ENCODE assay signal across 18 cellular contexts in genomic region chr6:140590641-140591040, GRCh38.
DNase-seq lines count a peak whose midpoint lies in the region; ATAC-seq and TF ChIP-seq lines count a peak whose summit lies in the region.
"Had no signal": no experiment of that assay in that cellular context is flagged by ENCODE, and none has a peak within 500 bp of the region (broad histone marks: within the 10 kb centered on the region; RNA-seq: fewer than 3 reads in every experiment).

No MANE protein-coding gene starts in this region.

- no TSS peak for BruUV-seq in mammary epithelial cell (replicated peaks; lab: Mats Ljungman, UMichigan)

- intact Hi-C loops in mammary epithelial cell (cut with micrococcal nuclease): no loop called here
- intact Hi-C loops in gastrocnemius medialis (cut with DNase I; ENCODE audit: low total_unique reads): no loop called here
- intact Hi-C loops in posterior vena cava (cut with DNase I): no loop called here

- DNase-seq in ELR (ENCODE audit: low read depth): peak; percentile 50
- DNase-seq in M059J (ENCODE audit: low read depth): peak; percentile 58
- peak; percentile 14 for DNase-seq in mammary epithelial cell
- DNase-seq in fibroblast of villous mesenchyme (ENCODE audit: low read depth): peak; percentile 11
- no peak for DNase-seq in gastrocnemius medialis
- DNase-seq in posterior vena cava (ENCODE audit: low spot score): no peak
- no peak for DNase-seq in Peyer's patch
- DNase-seq: CD4-positive, CD25-positive, alpha-beta regulatory T cell; COR-L47; KG1; NCI-H1417 treated with DMSO at 0.1 percent for 48 hours; NCI-H187 treated with DMSO at 0.1 percent for 48 hours; NCI-H345; NCI-H524 treated with DMSO at 0.1 percent for 48 hours; PC-9 had no signal

- CTCF ChIA-PET in mammary epithelial cell (lab: Charles Lee; ENCODE audit: low non-redundant PET): no interaction called here

- no peaks in the 10 kb centered on the region for H4K20me1 ChIP-seq in mammary epithelial cell (ENCODE audit: insufficient read depth, low read length)

- H3K4me1 ChIP-seq in mammary epithelial cell (ENCODE audit: insufficient read depth, low read length) (no peaks in the 10 kb centered on the region), gastrocnemius medialis (no peaks in the 10 kb centered on the region), Peyer's patch (no peaks in the 10 kb centered on the region)
- H3K4me1 ChIP-seq: SJSA1 had no signal

- no peak overlapping the region for H3K4me2 ChIP-seq in mammary epithelial cell (ENCODE audit: insufficient read depth, low read depth, low read length)
- H3K4me2 ChIP-seq: PC-9 had no signal

- H3K27me3 ChIP-seq in mammary epithelial cell (ENCODE audit: insufficient read depth, low read length) (no peaks in the 10 kb centered on the region), gastrocnemius medialis (no peaks in the 10 kb centered on the region), Peyer's patch (no peaks in the 10 kb centered on the region)
- H3K27me3 ChIP-seq: SJSA1 had no signal

- no peaks in the 10 kb centered on the region for H3K79me2 ChIP-seq in mammary epithelial cell (ENCODE audit: insufficient read depth, low read length)

- no peak overlapping the region for H3K9ac ChIP-seq in mammary epithelial cell (ENCODE audit: insufficient read depth, low read length)

- in situ Hi-C loops in mammary epithelial cell (cut with MboI; ENCODE audit: low sequenced_read_pairs in 2 of 2) (no loop called here), gastrocnemius medialis (cut with MboI; ENCODE audit: low sequenced_read_pairs in 4 of 4) (no loop called here)

- dilution Hi-C loops in mammary epithelial cell (cut with HindIII; ENCODE audit: low sequenced_read_pairs): no loop called here

- H3K9me3 ChIP-seq in mammary epithelial cell (replicated peaks; ENCODE audit: insufficient read depth, low read length) (peaks cover 3% of the 10 kb centered on the region), gastrocnemius medialis (no peaks in the 10 kb centered on the region), Peyer's patch (no peaks in the 10 kb centered on the region)
- H3K9me3 ChIP-seq: SJSA1 had no signal

- no peak overlapping the region for H3K27ac ChIP-seq in mammary epithelial cell (ENCODE audit: insufficient read depth, low read depth, low read length)
- H3K27ac ChIP-seq in gastrocnemius medialis: no peak overlapping the region
- no peak overlapping the region for H3K27ac ChIP-seq in Peyer's patch
- H3K27ac ChIP-seq: PC-9, SJSA1 had no signal

- no peak overlapping the region for H3K4me3 ChIP-seq in mammary epithelial cell (replicated peaks in 1 of 3; ENCODE audit: insufficient read depth in 1 of 3, low read depth in 2 of 3, low read length in 3 of 3)
- H3K4me3 ChIP-seq in fibroblast of villous mesenchyme (ENCODE audit: low read depth, low read length): no peak overlapping the region
- no peak overlapping the region for H3K4me3 ChIP-seq in gastrocnemius medialis
- no peak overlapping the region for H3K4me3 ChIP-seq in Peyer's patch
- H3K4me3 ChIP-seq: PC-9, SJSA1 had no signal

- no peak overlapping the region for H2AFZ ChIP-seq in mammary epithelial cell (ENCODE audit: low read depth, low read length)
- H2AFZ ChIP-seq: PC-9 had no signal

- H3K36me3 ChIP-seq in mammary epithelial cell (ENCODE audit: insufficient read depth, low read length) (no peaks in the 10 kb centered on the region), gastrocnemius medialis (no peaks in the 10 kb centered on the region), Peyer's patch (no peaks in the 10 kb centered on the region)
- H3K36me3 ChIP-seq: SJSA1 had no signal

- TF ChIP-seq CTCF in mammary epithelial cell (conservative IDR thresholded peaks at IDR 0.05 in 1 of 2, IDR thresholded peaks at IDR 0.05 in 1 of 2; ENCODE audit: extremely low read depth in 1 of 2, insufficient read depth in 1 of 2, low read depth in 1 of 2, low read length in 2 of 2): no peak
- TF ChIP-seq CTCF in fibroblast of villous mesenchyme (IDR thresholded peaks at IDR 0.05; ENCODE audit: insufficient read depth, low read depth, low read length): no peak
- no peak for TF ChIP-seq CTCF in gastrocnemius medialis (IDR thresholded peaks at IDR 0.05 in 4 of 5, conservative IDR thresholded peaks at IDR 0.05 in 1 of 5)
- no peak for TF ChIP-seq CTCF in Peyer's patch (IDR thresholded peaks at IDR 0.05)

- ATAC-seq in gastrocnemius medialis (no peak), GM21786 (IDR thresholded peaks at IDR 0.05; ENCODE audit: unreplicated experiment) (no peak)
- ATAC-seq: HepG2 had no signal

- TF ChIP-seq POLR2A in gastrocnemius medialis (IDR thresholded peaks at IDR 0.05): no peak
- TF ChIP-seq POLR2A in Peyer's patch (IDR thresholded peaks at IDR 0.05): no peak

Comparison
In these comparisons a context has a peak if more than half of its experiments do, and no peak if none do; other contexts are left out.
1. DNase-seq: peak in ELR (single experiment), M059J (single experiment), mammary epithelial cell (single experiment) and fibroblast of villous mesenchyme (single experiment); none in gastrocnemius medialis (0 of 2), posterior vena cava (single experiment) and Peyer's patch (0 of 3).